11 cellular contexts compared by ENCODE assay signal in the genomic region with DNA sequence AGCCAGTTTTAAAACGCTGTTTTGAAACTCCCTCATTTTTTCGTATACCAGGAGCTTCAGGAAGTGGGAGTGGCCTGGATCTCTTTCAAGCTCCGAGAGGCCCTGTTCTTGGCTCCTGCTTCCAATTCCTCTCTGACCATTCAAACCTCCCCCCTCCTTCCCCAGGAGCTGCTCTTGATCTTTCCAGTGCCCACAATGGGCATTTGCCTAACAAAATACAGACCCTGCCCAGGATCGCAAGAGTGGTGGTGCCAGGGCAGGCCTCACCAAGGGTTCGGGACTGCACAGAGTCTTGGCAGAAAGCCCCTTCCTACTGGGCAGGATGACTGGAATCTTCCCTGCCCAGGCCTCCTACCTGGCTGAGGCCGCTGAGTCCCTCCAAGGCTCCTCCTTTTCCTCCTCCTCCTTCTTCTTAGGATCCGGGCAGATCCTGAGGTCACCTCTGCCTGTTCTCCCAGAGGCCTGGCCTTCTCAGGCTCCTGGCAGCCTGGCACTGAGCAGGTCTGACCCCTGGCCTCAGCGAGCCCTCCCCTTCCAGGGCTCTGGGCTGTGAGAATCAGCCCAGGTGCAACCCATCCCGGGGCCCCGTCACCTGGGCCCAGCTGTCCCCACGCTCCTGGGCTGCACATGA. TPM values are rescaled to one million over a fixed set of nuclear protein-coding genes. Genes with fewer than 3 reads are reported as not detected.
A peak's percentile ranks its signal among the peaks of the same experiment; 100 is the strongest.
DNase-seq lines count a peak whose midpoint lies in the region; TF ChIP-seq lines count a peak whose summit lies in the region.
"Had no signal": no experiment of that assay in that cellular context is flagged by ENCODE, and none has a peak within 500 bp of the region (broad histone marks: within the 10 kb centered on the region; RNA-seq: fewer than 3 reads in every experiment).

No MANE protein-coding gene starts in this region.

- H3K9me2 ChIP-seq in SK-N-SH, result no peaks in the 10 kb centered on the region

- H3K36me3 Mint-ChIP-seq in activated CD4-positive, alpha-beta memory T cell treated with anti-CD3 and anti-CD28 coated beads for 36 hours, result no peaks in the 10 kb centered on the region

- no peak overlapping the region for H3K27ac ChIP-seq in HEK293 (ENCODE audit: extremely low read depth, low read depth, low read length)
- peak overlapping the region in 1 of 2 experiments; percentile 75; a peak in 1 of 4 replicates for H3K27ac ChIP-seq in SK-N-SH (ENCODE audit: low read depth in 2 of 2, low read length in 1 of 2)
- H3K27ac ChIP-seq in skeletal muscle tissue (ENCODE audit: low read depth, low read length), result peak overlapping the region; percentile 32

- 43% methylated on average over 7 of the region's 11 CpGs for WGBS in SK-N-SH (ENCODE audit: low lambda C conversion rate)

- H4K20me1 ChIP-seq in SK-N-SH (ENCODE audit: insufficient read depth), result no peaks in the 10 kb centered on the region

- no peaks in the 10 kb centered on the region for H3K27me3 Mint-ChIP-seq in activated CD4-positive, alpha-beta memory T cell treated with anti-CD3 and anti-CD28 coated beads for 36 hours

- H3F3A ChIP-seq in SK-N-SH (replicated peaks; ENCODE audit: insufficient read depth), result no peaks in the 10 kb centered on the region

- no peak overlapping the region for H3K9ac ChIP-seq in SK-N-SH
- H3K9ac ChIP-seq in skeletal muscle tissue (ENCODE audit: low read depth in 1 of 3, low read length in 3 of 3), result peak overlapping the region in 2 of 3 donors; percentile 47 to 68

- H3K9me3 ChIP-seq in HEK293 (ENCODE audit: control insufficient read depth, insufficient read depth, low read depth, low read length) (no peaks in the 10 kb centered on the region), SK-N-SH (no peaks in the 10 kb centered on the region), skeletal muscle tissue (ENCODE audit: control insufficient read depth in 3 of 3, low read length in 3 of 3) (no peaks in the 10 kb centered on the region)

- TF ChIP-seq CTCF in HEK293 (tag by site-specific recombination; IDR thresholded peaks at IDR 0.05) (no peak), SK-N-SH (IDR thresholded peaks at IDR 0.05) (no peak)

- H3K4me3 ChIP-seq in HEK293 (ENCODE audit: low read depth, low read length), result no peak overlapping the region
- no peak overlapping the region for H3K4me3 ChIP-seq in SK-N-SH (ENCODE audit: low read depth in 2 of 2, low read length in 1 of 2)
- peak overlapping the region in 1 of 3 donors; percentile 41 for H3K4me3 ChIP-seq in skeletal muscle tissue (ENCODE audit: low read length in 3 of 3)

- DNase-seq in SK-N-SH (peak; percentile 43), hippocampal formation (lab: John Stamatoyannopoulos, UW) (peak; percentile 8 to 13), hepatic stellate cell (ENCODE audit: low spot score) (no peak), GM19240 (ENCODE audit: insufficient read length, low spot score) (no peak)
- no peak for DNase-seq in activated CD4-positive, alpha-beta memory T cell treated with anti-CD3 and anti-CD28 coated beads for 36 hours
- DNase-seq: activated CD4-positive, alpha-beta T cell treated with anti-CD3 and anti-CD28 coated beads, Interleukin-2, amount 50 U/mL, for 1 hour; effector memory CD8-positive, alpha-beta T cell; NCI-H187 treated with DMSO at 0.1 percent for 48 hours; occipital lobe had no signal

- H3K9me3 Mint-ChIP-seq in activated CD4-positive, alpha-beta memory T cell treated with anti-CD3 and anti-CD28 coated beads for 36 hours, result peaks cover 6% of the 10 kb centered on the region

- H3K79me2 ChIP-seq in SK-N-SH (ENCODE audit: insufficient read depth), result no peaks in the 10 kb centered on the region

- H3K36me3 ChIP-seq in HEK293 (ENCODE audit: control insufficient read depth in 2 of 2, insufficient read depth in 1 of 2, low read length in 2 of 2), result no peaks in the 10 kb centered on the region
- H3K36me3 ChIP-seq in SK-N-SH (replicated peaks in 1 of 2; ENCODE audit: control insufficient read depth in 1 of 2, insufficient read depth in 2 of 2, low read length in 1 of 2), result no peaks in the 10 kb centered on the region
- H3K36me3 ChIP-seq in skeletal muscle tissue (ENCODE audit: control insufficient read depth in 3 of 3, insufficient read depth in 3 of 3, low read length in 3 of 3), result no peaks in the 10 kb centered on the region

- no peak overlapping the region for H3K4me2 ChIP-seq in SK-N-SH

- intact Hi-C loops in activated CD4-positive, alpha-beta memory T cell treated with anti-CD3 and anti-CD28 coated beads for 36 hours (cut with micrococcal nuclease), result no loop called here

- H3K4me1 ChIP-seq in HEK293 (ENCODE audit: control insufficient read depth, insufficient read depth, low read length) (no peaks in the 10 kb centered on the region; the same call in 1 of the 2 replicates), SK-N-SH (ENCODE audit: control insufficient read depth in 1 of 2, insufficient read depth in 2 of 2, low read depth in 1 of 2, low read length in 1 of 2) (peaks cover 0 to 33% of the 10 kb centered on the region in 2 experiments; a peak in 2 of 4 replicates), skeletal muscle tissue (ENCODE audit: control insufficient read depth in 3 of 3, insufficient read depth in 3 of 3, low read length in 3 of 3) (peaks cover 28 to 43% (median 34%) of the 10 kb centered on the region in 3 donors)

- H3K4me3 Mint-ChIP-seq in activated CD4-positive, alpha-beta memory T cell treated with anti-CD3 and anti-CD28 coated beads for 36 hours, result no peak overlapping the region
- H3K4me3 Mint-ChIP-seq: effector memory CD8-positive, alpha-beta T cell had no signal

- no peak for TF ChIP-seq EP300 in SK-N-SH (IDR thresholded peaks at IDR 0.05; ENCODE audit: borderline replicate concordance in 1 of 2, low read depth in 1 of 2, low read length in 1 of 2)

- no peaks in the 10 kb centered on the region for H3K4me1 Mint-ChIP-seq in activated CD4-positive, alpha-beta memory T cell treated with anti-CD3 and anti-CD28 coated beads for 36 hours (ENCODE audit: low read depth)

- CTCF ChIA-PET in HEK293 (lab: Yijun Ruan, JAX) (interaction anchor here (0.6 kb wide), 1 partner anchor 93 kb away, joined by 3 read pairs; no protein-coding TSS in a partner anchor), SK-N-SH (lab: Yijun Ruan, JAX) (interaction anchor here (1.2 kb wide), 1 partner anchor 19 kb away, joined by 3 read pairs; no protein-coding TSS in a partner anchor)
- CTCF ChIA-PET in activated CD4-positive, alpha-beta memory T cell treated with anti-CD3 and anti-CD28 coated beads for 36 hours (lab: Charles Lee), result no interaction called here

- no peak for TF ChIP-seq RAD21 in SK-N-SH (IDR thresholded peaks at IDR 0.05; ENCODE audit: low read length)

- no peak overlapping the region for H3K27ac Mint-ChIP-seq in activated CD4-positive, alpha-beta memory T cell treated with anti-CD3 and anti-CD28 coated beads for 36 hours
- H3K27ac Mint-ChIP-seq: effector memory CD8-positive, alpha-beta T cell had no signal

- POLR2A ChIA-PET in HEK293 (lab: Yijun Ruan, JAX) (no interaction called here), SK-N-SH (lab: Yijun Ruan, JAX) (no interaction called here)
- POLR2A ChIA-PET in activated CD4-positive, alpha-beta memory T cell treated with anti-CD3 and anti-CD28 coated beads for 36 hours (lab: Charles Lee), result no interaction called here

- H3K27me3 ChIP-seq in SK-N-SH (ENCODE audit: insufficient read depth) (no peaks in the 10 kb centered on the region), skeletal muscle tissue (ENCODE audit: control insufficient read depth in 3 of 3, insufficient read depth in 3 of 3, low read length in 3 of 3) (no peaks in the 10 kb centered on the region)

- H2AFZ ChIP-seq in SK-N-SH (ENCODE audit: low read depth), result no peak overlapping the region

TF ChIP-seq in HEK293, 187 proteins besides CTCF, POLR2A, EP300 and RAD21:
- TF ChIP-seq, protein P1, sequence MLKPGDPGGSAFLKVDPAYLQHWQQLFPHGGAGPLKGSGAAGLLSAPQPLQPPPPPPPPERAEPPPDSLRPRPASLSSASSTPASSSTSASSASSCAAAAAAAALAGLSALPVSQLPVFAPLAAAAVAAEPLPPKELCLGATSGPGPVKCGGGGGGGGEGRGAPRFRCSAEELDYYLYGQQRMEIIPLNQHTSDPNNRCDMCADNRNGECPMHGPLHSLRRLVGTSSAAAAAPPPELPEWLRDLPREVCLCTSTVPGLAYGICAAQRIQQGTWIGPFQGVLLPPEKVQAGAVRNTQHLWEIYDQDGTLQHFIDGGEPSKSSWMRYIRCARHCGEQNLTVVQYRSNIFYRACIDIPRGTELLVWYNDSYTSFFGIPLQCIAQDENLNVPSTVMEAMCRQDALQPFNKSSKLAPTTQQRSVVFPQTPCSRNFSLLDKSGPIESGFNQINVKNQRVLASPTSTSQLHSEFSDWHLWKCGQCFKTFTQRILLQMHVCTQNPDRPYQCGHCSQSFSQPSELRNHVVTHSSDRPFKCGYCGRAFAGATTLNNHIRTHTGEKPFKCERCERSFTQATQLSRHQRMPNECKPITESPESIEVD (tag by site-specific recombination; IDR thresholded peaks at IDR 0.05), result no peak
- TF ChIP-seq GLIS1 (tag by site-specific recombination; IDR thresholded peaks at IDR 0.05), result 0 out of 2 replicates have a peak, but pooled peaks have one; percentile 19

TF ChIP-seq in SK-N-SH, 30 proteins besides CTCF, POLR2A, EP300 and RAD21:
- TF ChIP-seq CHD2 (IDR thresholded peaks at IDR 0.05; ENCODE audit: low read length, partially characterized antibody) (no peak), SMC3 (IDR thresholded peaks at IDR 0.05; ENCODE audit: low read depth, low read length) (no peak), NRF1 (IDR thresholded peaks at IDR 0.05; ENCODE audit: low read depth, low read length) (no peak), ELF1 (IDR thresholded peaks at IDR 0.05) (no peak), TAF1 (IDR thresholded peaks at IDR 0.05; ENCODE audit: borderline replicate concordance, low read depth, low read length) (no peak), TEAD4 (IDR thresholded peaks at IDR 0.05; ENCODE audit: borderline replicate concordance, insufficient read depth) (no peak)
- TF ChIP-seq, protein P2, sequence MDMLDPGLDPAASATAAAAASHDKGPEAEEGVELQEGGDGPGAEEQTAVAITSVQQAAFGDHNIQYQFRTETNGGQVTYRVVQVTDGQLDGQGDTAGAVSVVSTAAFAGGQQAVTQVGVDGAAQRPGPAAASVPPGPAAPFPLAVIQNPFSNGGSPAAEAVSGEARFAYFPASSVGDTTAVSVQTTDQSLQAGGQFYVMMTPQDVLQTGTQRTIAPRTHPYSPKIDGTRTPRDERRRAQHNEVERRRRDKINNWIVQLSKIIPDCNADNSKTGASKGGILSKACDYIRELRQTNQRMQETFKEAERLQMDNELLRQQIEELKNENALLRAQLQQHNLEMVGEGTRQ (IDR thresholded peaks at IDR 0.05; ENCODE audit: borderline replicate concordance, low read depth, low read length), result no peak

RNA-seq across cellular contexts. Expression of a gene that starts 46.9 kb away (rescaled TPM):
- 0.02 TPM in 2 replicates for polyA plus RNA-seq in SK-N-SH (2012; rRNA removed)
- polyA plus RNA-seq in SK-N-SH (2012; cell fraction: cytosol; rRNA removed), result 0.01 and 0.03 TPM in 2 replicates
- 0.02 and 0.04 TPM in 2 replicates for polyA plus RNA-seq in SK-N-SH (2012; cell fraction: nucleus; rRNA removed)
- 0.52 TPM for total RNA-seq in skeletal muscle tissue
- total RNA-seq in activated CD4-positive, alpha-beta memory T cell treated with anti-CD3 and anti-CD28 coated beads for 36 hours, result not detected

Comparison
In these comparisons a context has a peak if more than half of its experiments do, and no peak if none do; other contexts are left out.
1. DNase-seq: peak in SK-N-SH (single experiment) and hippocampal formation (2 of 2); none in hepatic stellate cell (single experiment), GM19240 (single experiment) and activated CD4-positive, alpha-beta memory T cell treated with anti-CD3 and anti-CD28 coated beads for 36 hours (single experiment).